ENCODE assay signal across 20 cellular contexts in genomic region chrX:152070186-152070585, GRCh38.
"Had no signal": no experiment of that assay in that cellular context is flagged by ENCODE, and none has a peak within 500 bp of the region (broad histone marks: within the 10 kb centered on the region; RNA-seq: fewer than 3 reads in every experiment).

No MANE protein-coding gene starts in this region.

- FAIRE-seq: endothelial cell of umbilical vein, frontal cortex, kidney had no signal

- DNase-seq: colonic mucosa; dermis blood vessel endothelial cell; endodermal cell; immature natural killer cell; kidney; naive thymus-derived CD4-positive, alpha-beta T cell; nephron progenitor cell; retina; spleen; stimulated activated CD4-positive, alpha-beta T cell treated with anti-CD3 and anti-CD28 coated beads, Interleukin-15, amount 100 ng/mL, for 24 hours; stimulated activated CD4-positive, alpha-beta T cell treated with anti-CD3 and anti-CD28 coated beads, Interleukin-1b, Interleukin-23, amount 100 ng/mL, for 48 hours; stimulated activated CD4-positive, alpha-beta T cell treated with anti-CD3 and anti-CD28 coated beads, Interleukin-4, amount 100 ng/mL, for 24 hours; tibial artery; upper lobe of right lung had no signal

- H3K4me3 ChIP-seq: colonic mucosa, prostate gland, spleen, tibial artery, upper lobe of right lung, vagina had no signal

- ATAC-seq: naive thymus-derived CD4-positive, alpha-beta T cell; sciatic nerve; stimulated activated memory B cell treated with anti-CD40 and anti-IgM and Interleukin-4, amounts not matched to agents 10 μg/mL and 1 μg/mL and 100 μg/mL, for 72 hours; upper lobe of right lung had no signal
